Comparison of ENCODE assay signal across 9 cellular contexts in genomic region chr17:64306850-64307463, GRCh38. TPM values are rescaled to one million over a fixed set of nuclear protein-coding genes. Genes with fewer than 3 reads are reported as not detected.
DNase-seq lines count a peak whose midpoint lies in the region; ATAC-seq, FAIRE-seq and TF ChIP-seq lines count a peak whose summit lies in the region.
"Had no signal": no experiment of that assay in that cellular context is flagged by ENCODE, and none has a peak within 500 bp of the region (broad histone marks: within the 10 kb centered on the region; RNA-seq: fewer than 3 reads in every experiment).

No MANE protein-coding gene starts in this region.

- H3K9me3 Mint-ChIP-seq in activated T-helper 17 cell treated with anti-CD3 and anti-CD28 coated beads, Interleukin-2, amount 50 U/mL, for 72 hours, result no peaks in the 10 kb centered on the region

- H3K4me3 Mint-ChIP-seq in activated T-helper 17 cell treated with anti-CD3 and anti-CD28 coated beads, Interleukin-2, amount 50 U/mL, for 72 hours, result no peak overlapping the region
- H3K4me3 Mint-ChIP-seq: activated naive CD8-positive, alpha-beta T cell had no signal

- intact Hi-C loops in posterior vena cava (cut with DNase I), result loop anchor here in 1 of 2 donors (5.0 kb wide), 1 partner anchor 110 kb away; no protein-coding TSS in a partner anchor

- DNase-seq in D721Med (ENCODE audit: insufficient read length, low spot score) (peak; percentile 42), HuH-7 (ENCODE audit: low spot score) (peak; percentile 56), RPMI7951 (ENCODE audit: low read depth) (peak; percentile 69), globus pallidus (ENCODE audit: low spot score) (peak; percentile 57), posterior vena cava (ENCODE audit: low spot score) (peak; percentile 90), ureter (ENCODE audit: low spot score) (peak; percentile 69)

- ATAC-seq in activated T-helper 17 cell treated with anti-CD3 and anti-CD28 coated beads, Interleukin-2, amount 50 U/mL, for 72 hours (replicated peaks), result peak; percentile 49
- no peak for ATAC-seq in GM21515 (IDR thresholded peaks at IDR 0.05; ENCODE audit: unreplicated experiment)

- H3K4me1 Mint-ChIP-seq in activated T-helper 17 cell treated with anti-CD3 and anti-CD28 coated beads, Interleukin-2, amount 50 U/mL, for 72 hours, result peaks cover 9% of the 10 kb centered on the region

- H3K36me3 Mint-ChIP-seq in activated T-helper 17 cell treated with anti-CD3 and anti-CD28 coated beads, Interleukin-2, amount 50 U/mL, for 72 hours (ENCODE audit: low read depth), result no peaks in the 10 kb centered on the region
- H3K36me3 Mint-ChIP-seq: activated naive CD8-positive, alpha-beta T cell had no signal

- peak; percentile 95 for TF ChIP-seq CTCF in D721Med (IDR thresholded peaks at IDR 0.05; ENCODE audit: insufficient read depth, missing control alignments)

- no peaks in the 10 kb centered on the region for H3K27me3 Mint-ChIP-seq in activated T-helper 17 cell treated with anti-CD3 and anti-CD28 coated beads, Interleukin-2, amount 50 U/mL, for 72 hours
- H3K27me3 Mint-ChIP-seq: activated naive CD8-positive, alpha-beta T cell had no signal

- H3K27ac Mint-ChIP-seq in activated T-helper 17 cell treated with anti-CD3 and anti-CD28 coated beads, Interleukin-2, amount 50 U/mL, for 72 hours, result no peak overlapping the region
- H3K27ac Mint-ChIP-seq: activated naive CD8-positive, alpha-beta T cell had no signal

- no peak for FAIRE-seq in D721Med (lab: Jason Lieb, UNC)

RNA-seq across cellular contexts. Expression of gene TEX2, which starts 43.9 kb away (rescaled TPM):
- 13.4 and 16.7 TPM in 2 replicates for total RNA-seq in RPMI7951 (2014; rRNA removed; shearing (Covaris generic))
- total RNA-seq in activated T-helper 17 cell treated with anti-CD3 and anti-CD28 coated beads, Interleukin-2, amount 50 U/mL, for 72 hours, result 10 to 100 TPM in 1 of 2 donors, 1 to 10 TPM in 1; 9.4 to 14.9 TPM
- total RNA-seq in posterior vena cava, result 10 to 100 TPM; 24.6 to 27.4 TPM
- 31.6 TPM for total RNA-seq in ureter
